Comparison of ENCODE assay signal across 10 cellular contexts in the genomic region with DNA sequence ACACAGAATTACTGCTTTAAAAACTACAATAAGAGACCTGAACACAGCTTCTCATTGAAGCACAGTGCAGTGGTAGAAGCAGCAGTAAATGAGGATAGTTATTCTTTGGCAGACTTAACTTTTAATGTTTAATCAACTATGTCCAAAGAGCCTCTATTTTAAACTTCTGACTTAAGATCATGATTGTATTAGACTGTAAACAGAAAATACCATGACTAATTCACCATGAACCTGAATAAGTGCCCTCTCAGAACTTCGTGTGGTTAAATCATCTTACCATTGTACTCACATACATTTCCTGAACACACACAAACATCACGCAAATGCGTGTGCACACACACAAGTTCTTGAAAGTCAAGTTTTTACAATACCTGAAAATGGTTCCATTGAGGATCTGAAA. TPM values are rescaled to one million over a fixed set of nuclear protein-coding genes. Genes with fewer than 3 reads are reported as not detected.
A peak's percentile ranks its signal among the peaks of the same experiment; 100 is the strongest.
DNase-seq lines count a peak whose midpoint lies in the region; ATAC-seq and TF ChIP-seq lines count a peak whose summit lies in the region.
"Had no signal": no experiment of that assay in that cellular context is flagged by ENCODE, and none has a peak within 500 bp of the region (broad histone marks: within the 10 kb centered on the region; RNA-seq: fewer than 3 reads in every experiment).

No MANE protein-coding gene starts in this region.

- TF ChIP-seq CTCF in SK-N-SH (IDR thresholded peaks at IDR 0.05) (no peak), choroid plexus epithelial cell (conservative IDR thresholded peaks at IDR 0.05; ENCODE audit: low read depth, low read length) (no peak), body of pancreas (IDR thresholded peaks at IDR 0.05) (no peak)

- no peaks in the 10 kb centered on the region for H3F3A ChIP-seq in SK-N-SH (replicated peaks; ENCODE audit: insufficient read depth)

- CTCF ChIA-PET in SK-N-SH (lab: Yijun Ruan, JAX) = interaction anchor here (5.3 kb wide), 1 partner anchor 438 kb away, joined by 47 read pairs; no protein-coding TSS in a partner anchor

- peaks cover 21 to 36% of the 10 kb centered on the region in 2 experiments for H3K36me3 ChIP-seq in SK-N-SH (replicated peaks in 1 of 2; ENCODE audit: control insufficient read depth in 1 of 2, insufficient read depth in 2 of 2, low read length in 1 of 2)
- no peaks in the 10 kb centered on the region for H3K36me3 ChIP-seq in body of pancreas (replicated peaks in 1 of 2; ENCODE audit: insufficient read depth in 1 of 2, low read depth in 2 of 2)

- H3K4me3 ChIP-seq in SK-N-SH (ENCODE audit: low read depth in 2 of 2, low read length in 1 of 2) (no peak overlapping the region), choroid plexus epithelial cell (ENCODE audit: low read depth, low read length) (no peak overlapping the region), body of pancreas (no peak overlapping the region)

- peaks cover 40% of the 10 kb centered on the region for H3K79me2 ChIP-seq in SK-N-SH (ENCODE audit: insufficient read depth)

- H3K9ac ChIP-seq in SK-N-SH = no peak overlapping the region

- ATAC-seq in SK-N-SH treated with all-trans-retinoic acid at 6 μM for 48 hours (no peak), HG03060 (IDR thresholded peaks at IDR 0.05; ENCODE audit: low read depth, unreplicated experiment) (peak; percentile 53), Right ventricle myocardium inferior (no peak), body of pancreas (no peak), GM18873 (IDR thresholded peaks at IDR 0.05; ENCODE audit: low FRiP score, unreplicated experiment) (no peak)

- intact Hi-C loops in Right ventricle myocardium inferior (cut with DNase I) (loop anchor here (5.0 kb wide), 1 partner anchor 155 kb away; no protein-coding TSS in a partner anchor), body of pancreas (cut with DNase I) (no loop called here)

- no peak for TF ChIP-seq EP300 in SK-N-SH (IDR thresholded peaks at IDR 0.05; ENCODE audit: borderline replicate concordance in 1 of 2, low read depth in 1 of 2, low read length in 1 of 2)

- H4K20me1 ChIP-seq in SK-N-SH (ENCODE audit: insufficient read depth) = no peaks in the 10 kb centered on the region

- H2AFZ ChIP-seq in SK-N-SH (ENCODE audit: low read depth) = peak overlapping the region; percentile 22; the same call in 1 of the 2 replicates

- WGBS in SK-N-SH (ENCODE audit: low lambda C conversion rate) = 81% methylated on average over 3 of the region's 3 CpGs
- WGBS in body of pancreas, 2 donors = 73 to 74% methylated on average over 3 of the region's 3 CpGs

- TF ChIP-seq RAD21 in SK-N-SH (IDR thresholded peaks at IDR 0.05; ENCODE audit: low read length) = no peak

- no peak for TF ChIP-seq POLR2A in body of pancreas (IDR thresholded peaks at IDR 0.05)

- DNase-seq in SK-N-SH = no peak
- peak; percentile 81 for DNase-seq in choroid plexus epithelial cell (ENCODE audit: low read depth)
- DNase-seq in renal cortical epithelial cell (ENCODE audit: low read depth) = peak; percentile 100
- no peak for DNase-seq in Right ventricle myocardium inferior (ENCODE audit: missing footprints)
- no peak for DNase-seq in body of pancreas
- DNase-seq: activated CD4-positive, alpha-beta T cell treated with anti-CD3 and anti-CD28 coated beads for 48 hours; NCI-H345 had no signal

- H3K4me1 ChIP-seq in SK-N-SH (ENCODE audit: control insufficient read depth in 1 of 2, insufficient read depth in 2 of 2, low read depth in 1 of 2, low read length in 1 of 2) (peaks cover 9 to 30% of the 10 kb centered on the region in 2 experiments), body of pancreas (no peaks in the 10 kb centered on the region)

- H3K27me3 ChIP-seq in SK-N-SH (ENCODE audit: insufficient read depth) (no peaks in the 10 kb centered on the region), body of pancreas (no peaks in the 10 kb centered on the region)

- H3K9me2 ChIP-seq in SK-N-SH = no peaks in the 10 kb centered on the region

- POLR2A ChIA-PET in SK-N-SH (lab: Yijun Ruan, JAX) = no interaction called here

- peak overlapping the region in 1 of 2 experiments; percentile 17; a peak in 1 of 4 replicates for H3K27ac ChIP-seq in SK-N-SH (ENCODE audit: low read depth in 2 of 2, low read length in 1 of 2)
- no peak overlapping the region for H3K27ac ChIP-seq in body of pancreas

- H3K9me3 ChIP-seq in SK-N-SH (no peaks in the 10 kb centered on the region), body of pancreas (no peaks in the 10 kb centered on the region)

- H3K4me2 ChIP-seq in SK-N-SH = no peak overlapping the region

TF ChIP-seq in SK-N-SH, 30 proteins besides CTCF, POLR2A, EP300 and RAD21 (continues in another document):
- TF ChIP-seq YY1 (IDR thresholded peaks at IDR 0.05; ENCODE audit: low read depth) = no peak
- TF ChIP-seq GABPA (IDR thresholded peaks at IDR 0.05; ENCODE audit: low read depth) = no peak
- TF ChIP-seq NFIC (IDR thresholded peaks at IDR 0.05; ENCODE audit: borderline replicate concordance) = no peak
- TF ChIP-seq, protein P1, sequence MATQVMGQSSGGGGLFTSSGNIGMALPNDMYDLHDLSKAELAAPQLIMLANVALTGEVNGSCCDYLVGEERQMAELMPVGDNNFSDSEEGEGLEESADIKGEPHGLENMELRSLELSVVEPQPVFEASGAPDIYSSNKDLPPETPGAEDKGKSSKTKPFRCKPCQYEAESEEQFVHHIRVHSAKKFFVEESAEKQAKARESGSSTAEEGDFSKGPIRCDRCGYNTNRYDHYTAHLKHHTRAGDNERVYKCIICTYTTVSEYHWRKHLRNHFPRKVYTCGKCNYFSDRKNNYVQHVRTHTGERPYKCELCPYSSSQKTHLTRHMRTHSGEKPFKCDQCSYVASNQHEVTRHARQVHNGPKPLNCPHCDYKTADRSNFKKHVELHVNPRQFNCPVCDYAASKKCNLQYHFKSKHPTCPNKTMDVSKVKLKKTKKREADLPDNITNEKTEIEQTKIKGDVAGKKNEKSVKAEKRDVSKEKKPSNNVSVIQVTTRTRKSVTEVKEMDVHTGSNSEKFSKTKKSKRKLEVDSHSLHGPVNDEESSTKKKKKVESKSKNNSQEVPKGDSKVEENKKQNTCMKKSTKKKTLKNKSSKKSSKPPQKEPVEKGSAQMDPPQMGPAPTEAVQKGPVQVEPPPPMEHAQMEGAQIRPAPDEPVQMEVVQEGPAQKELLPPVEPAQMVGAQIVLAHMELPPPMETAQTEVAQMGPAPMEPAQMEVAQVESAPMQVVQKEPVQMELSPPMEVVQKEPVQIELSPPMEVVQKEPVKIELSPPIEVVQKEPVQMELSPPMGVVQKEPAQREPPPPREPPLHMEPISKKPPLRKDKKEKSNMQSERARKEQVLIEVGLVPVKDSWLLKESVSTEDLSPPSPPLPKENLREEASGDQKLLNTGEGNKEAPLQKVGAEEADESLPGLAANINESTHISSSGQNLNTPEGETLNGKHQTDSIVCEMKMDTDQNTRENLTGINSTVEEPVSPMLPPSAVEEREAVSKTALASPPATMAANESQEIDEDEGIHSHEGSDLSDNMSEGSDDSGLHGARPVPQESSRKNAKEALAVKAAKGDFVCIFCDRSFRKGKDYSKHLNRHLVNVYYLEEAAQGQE (IDR thresholded peaks at IDR 0.05; ENCODE audit: low read depth, low read length) = no peak

TF ChIP-seq in SK-N-SH treated with all-trans-retinoic acid at 6 μM for 48 hours, 23 proteins besides CTCF, POLR2A, EP300 and RAD21:
- TF ChIP-seq ESRRG (CRISPR knock-in tag; IDR thresholded peaks at IDR 0.05) = no peak
- TF ChIP-seq ZNF565 (CRISPR knock-in tag; conservative IDR thresholded peaks at IDR 0.05; ENCODE audit: low read depth) = no peak
- no peak for TF ChIP-seq ISL1 (CRISPR knock-in tag; IDR thresholded peaks at IDR 0.05)
- no peak for TF ChIP-seq PPARA (CRISPR knock-in tag; IDR thresholded peaks at IDR 0.05; ENCODE audit: borderline replicate concordance)
- TF ChIP-seq CSDC2 (CRISPR knock-in tag; IDR thresholded peaks at IDR 0.05) = no peak
- TF ChIP-seq RARB (CRISPR knock-in tag; IDR thresholded peaks at IDR 0.05) = no peak
- TF ChIP-seq SNAI2 (CRISPR knock-in tag; IDR thresholded peaks at IDR 0.05) = no peak
- TF ChIP-seq ZFP30 (CRISPR knock-in tag; IDR thresholded peaks at IDR 0.05) = no peak

RNA-seq across cellular contexts. Expression of a gene that starts 13.9 kb away (rescaled TPM):
- 0.71 and 1.4 TPM in 2 replicates for polyA plus RNA-seq in SK-N-SH (2012; rRNA removed)
- polyA plus RNA-seq in SK-N-SH (2012; cell fraction: cytosol; rRNA removed) = 1.2 and 1.5 TPM in 2 replicates
- polyA plus RNA-seq in SK-N-SH (2012; cell fraction: nucleus; rRNA removed) = 1.8 and 2.4 TPM in 2 replicates
- total RNA-seq in renal cortical epithelial cell (4.7 and 7.1 TPM in 2 replicates), Right ventricle myocardium inferior (1.4 TPM), body of pancreas (1 to 10 TPM; 3.6 to 7.9 TPM)

Comparison
In these comparisons a context has a peak if more than half of its experiments do, and no peak if none do; other contexts are left out.
1. DNase-seq: peak in choroid plexus epithelial cell (single experiment) and renal cortical epithelial cell (single experiment); none in SK-N-SH (single experiment), Right ventricle myocardium inferior (single experiment) and body of pancreas (0 of 4).